In genomic region chr10:62380002-62380401, GRCh38 we compare ENCODE assay signal across 12 cellular contexts. TPM values are rescaled to one million over a fixed set of nuclear protein-coding genes. Genes with fewer than 3 reads are reported as not detected.
DNase-seq lines count a peak whose midpoint lies in the region; ATAC-seq, FAIRE-seq and TF ChIP-seq lines count a peak whose summit lies in the region.
"Had no signal": no experiment of that assay in that cellular context is flagged by ENCODE, and none has a peak within 500 bp of the region (broad histone marks: within the 10 kb centered on the region; RNA-seq: fewer than 3 reads in every experiment).

No MANE protein-coding gene starts in this region.

- no peak overlapping the region for H3K4me3 ChIP-seq in bronchial epithelial cell (ENCODE audit: low read depth, low read length)
- no peak overlapping the region for H3K4me3 ChIP-seq in mesendoderm (ENCODE audit: low read length)
- H3K4me3 ChIP-seq in mucosa of descending colon: no peak overlapping the region
- H3K4me3 ChIP-seq: K562 had no signal

- H3K79me2 ChIP-seq in mesendoderm (ENCODE audit: control insufficient read depth, insufficient read depth, low read length): no peaks in the 10 kb centered on the region

- H3K27me3 ChIP-seq in bronchial epithelial cell (ENCODE audit: control insufficient read depth, insufficient read depth, low read length): no peaks in the 10 kb centered on the region
- H3K27me3 ChIP-seq in mesendoderm (ENCODE audit: insufficient read depth, low read length, poor library complexity): peaks cover 2% of the 10 kb centered on the region

- ATAC-seq in mucosa of descending colon: no peak
- ATAC-seq: K562 had no signal

- H3K4me2 ChIP-seq in mesendoderm (ENCODE audit: low read length): no peak overlapping the region

- H3K9me3 ChIP-seq in mucosa of descending colon: no peaks in the 10 kb centered on the region

- H3K9ac ChIP-seq in mesendoderm (ENCODE audit: low read length): no peak overlapping the region

- WGBS in mesendoderm (ENCODE audit: extremely low coverage, insufficient coverage, low lambda C conversion rate): no CpG with 5 or more reads among the region's 1 CpG

- no peak overlapping the region for H4K8ac ChIP-seq in mesendoderm (ENCODE audit: low read depth, low read length)

- no peak for TF ChIP-seq CTCF in bronchial epithelial cell (IDR thresholded peaks at IDR 0.05; ENCODE audit: insufficient read depth, low read length, severe bottlenecking)
- no peak for TF ChIP-seq CTCF in mucosa of descending colon (IDR thresholded peaks at IDR 0.05)

- H3K79me1 ChIP-seq in mesendoderm (ENCODE audit: low read length): no peaks in the 10 kb centered on the region

- H3K27ac ChIP-seq in mesendoderm (ENCODE audit: low read depth, low read length): no peak overlapping the region

- intact Hi-C loops in mucosa of descending colon (cut with DNase I, micrococcal nuclease): no loop called here

- no peak overlapping the region for H2BK15ac ChIP-seq in mesendoderm (replicated peaks; ENCODE audit: low read depth)

- H3K4me1 ChIP-seq in mesendoderm (ENCODE audit: control insufficient read depth, low read depth, low read length) (no peaks in the 10 kb centered on the region), mucosa of descending colon (ENCODE audit: low read depth) (no peaks in the 10 kb centered on the region)

- no peak overlapping the region for H3K18ac ChIP-seq in mesendoderm (ENCODE audit: low read length)

- H2AK5ac ChIP-seq in mesendoderm (ENCODE audit: low read length): no peak overlapping the region

- H3K36me3 ChIP-seq in bronchial epithelial cell (ENCODE audit: control insufficient read depth, insufficient read depth, low read length): no peaks in the 10 kb centered on the region
- H3K36me3 ChIP-seq in mesendoderm (ENCODE audit: control insufficient read depth, insufficient read depth, low read length): no peaks in the 10 kb centered on the region
- no peaks in the 10 kb centered on the region for H3K36me3 ChIP-seq in mucosa of descending colon (ENCODE audit: low read depth)

- H3K56ac ChIP-seq in mesendoderm (ENCODE audit: low read length): no peak overlapping the region

- DNase-seq in ELR (ENCODE audit: low read depth): peak; percentile 99
- DNase-seq in NCI-H226: peak; percentile 70
- peak; percentile 95 for DNase-seq in bronchial epithelial cell (ENCODE audit: low read depth)
- peak; percentile 18 for DNase-seq in mesendoderm
- DNase-seq in mucosa of descending colon: no peak
- no peak for DNase-seq in NCI-H2196 treated with DMSO at 0.1 percent for 48 hours (lab: John Stamatoyannopoulos, UW; ENCODE audit: unreplicated experiment)
- DNase-seq in NCI-H1105 treated with DMSO at 0.1 percent for 48 hours (lab: John Stamatoyannopoulos, UW): no peak
- DNase-seq: activated CD4-positive, alpha-beta T cell treated with anti-CD3 and anti-CD28 coated beads for 1 hour; activated naive CD8-positive, alpha-beta T cell treated with anti-CD3 and anti-CD28 coated beads, Interleukin-2, amount 10 ng/mL, durations not matched to agents 7 days and 5 days; small intestine had no signal

- H3K4ac ChIP-seq in mesendoderm (ENCODE audit: low read depth, low read length): no peak overlapping the region

- no peak overlapping the region for H2BK5ac ChIP-seq in mesendoderm (ENCODE audit: low read length)

- H3K23ac ChIP-seq in mesendoderm (ENCODE audit: low read length): no peak overlapping the region

- H2BK120ac ChIP-seq in mesendoderm (ENCODE audit: low read depth, low read length): no peak overlapping the region

- no peak for FAIRE-seq in bronchial epithelial cell (lab: Jason Lieb, UNC)
- FAIRE-seq: G401.6, K562, small intestine had no signal

- H4K5ac ChIP-seq in mesendoderm (ENCODE audit: low read length): no peak overlapping the region

RNA-seq across cellular contexts. Expression of gene ZNF365, which starts 5.8 kb away (rescaled TPM):
- total RNA-seq in bronchial epithelial cell (1.3 and 7.2 TPM in 2 replicates), mucosa of descending colon (under 1 TPM in 2 of 3 donors, not detected in 1; 0.29 to 0.38 TPM)
- polyA plus RNA-seq in mesendoderm (2013, experiment 1 of 2): 0.21 TPM
- 0.20 TPM for polyA plus RNA-seq in mesendoderm (2013, experiment 2 of 2)

Comparison
In these comparisons a context has a peak if more than half of its experiments do, and no peak if none do; other contexts are left out.
1. DNase-seq: peak in ELR (single experiment), NCI-H226 (single experiment), bronchial epithelial cell (single experiment) and mesendoderm (single experiment); none in mucosa of descending colon (0 of 3), NCI-H2196 treated with DMSO at 0.1 percent for 48 hours (single experiment) and NCI-H1105 treated with DMSO at 0.1 percent for 48 hours (single experiment).